1 cellular context compared by ENCODE assay signal in the genomic region with DNA sequence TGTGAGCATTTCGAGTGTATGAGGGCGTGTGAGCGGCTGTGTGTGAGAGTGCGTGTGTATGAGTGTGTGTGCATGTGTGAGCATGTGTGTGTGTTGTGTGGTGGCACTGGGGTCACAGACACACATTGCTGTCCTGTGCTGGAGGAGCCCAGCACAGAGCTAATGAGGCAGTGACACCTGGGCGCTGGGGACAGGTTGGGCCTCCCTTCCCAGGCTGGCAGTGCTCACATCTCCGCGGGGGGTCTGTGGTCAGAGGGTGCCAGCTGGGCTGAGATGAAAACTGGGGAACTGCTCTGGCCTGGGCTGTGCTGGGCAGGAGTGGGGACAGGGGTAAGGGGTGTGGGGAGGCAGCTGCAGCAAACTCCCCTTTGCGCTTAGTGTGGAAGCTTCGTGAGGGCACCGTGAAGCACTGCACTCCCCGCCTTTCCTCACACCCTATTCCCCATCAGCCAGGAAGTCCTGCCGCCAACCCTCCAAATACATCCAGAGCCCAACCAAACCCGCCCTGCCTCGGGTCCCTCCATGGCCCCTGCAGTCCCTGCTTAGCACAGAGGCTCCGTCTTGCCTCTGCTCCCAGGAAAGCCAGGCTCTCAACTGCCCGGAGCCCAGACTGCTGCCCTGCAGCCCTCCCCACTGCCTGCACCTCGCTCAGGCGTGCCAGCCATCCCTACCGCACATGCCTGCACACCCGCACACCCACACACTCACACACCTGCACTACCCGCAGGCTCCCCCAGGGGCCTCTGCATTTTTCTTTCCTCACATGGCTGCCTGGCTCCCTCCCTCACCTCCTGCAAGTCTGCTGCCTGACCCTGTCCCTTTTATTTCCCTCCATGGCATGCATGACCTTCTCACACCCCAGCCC.
TF ChIP-seq lines count a peak whose summit lies in the region.

No MANE protein-coding gene starts in this region.

TF ChIP-seq in H1, 55 proteins besides CTCF, POLR2A, EP300 and RAD21:
- TF ChIP-seq, protein P1, sequence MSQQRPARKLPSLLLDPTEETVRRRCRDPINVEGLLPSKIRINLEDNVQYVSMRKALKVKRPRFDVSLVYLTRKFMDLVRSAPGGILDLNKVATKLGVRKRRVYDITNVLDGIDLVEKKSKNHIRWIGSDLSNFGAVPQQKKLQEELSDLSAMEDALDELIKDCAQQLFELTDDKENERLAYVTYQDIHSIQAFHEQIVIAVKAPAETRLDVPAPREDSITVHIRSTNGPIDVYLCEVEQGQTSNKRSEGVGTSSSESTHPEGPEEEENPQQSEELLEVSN (IDR thresholded peaks at IDR 0.05), result peak; percentile 58; the same call in 1 of the 2 replicates
- TF ChIP-seq YY1 (IDR thresholded peaks at IDR 0.05; ENCODE audit: low read depth, low read length) (peak; percentile 45; the same call in 1 of the 2 replicates), EGR1 (IDR thresholded peaks at IDR 0.05; ENCODE audit: borderline replicate concordance, low read depth, low read length) (0 out of 2 replicates have a peak, but pooled peaks have one; percentile 27), GABPA (IDR thresholded peaks at IDR 0.05; ENCODE audit: borderline replicate concordance, insufficient read depth, low read length) (peak; percentile 28; the same call in 1 of the 2 replicates), NRF1 (IDR thresholded peaks at IDR 0.05; ENCODE audit: low read depth, low read length) (no peak), JUN (IDR thresholded peaks at IDR 0.05; ENCODE audit: low read depth, low read length) (no peak)
- TF ChIP-seq, protein P2, sequence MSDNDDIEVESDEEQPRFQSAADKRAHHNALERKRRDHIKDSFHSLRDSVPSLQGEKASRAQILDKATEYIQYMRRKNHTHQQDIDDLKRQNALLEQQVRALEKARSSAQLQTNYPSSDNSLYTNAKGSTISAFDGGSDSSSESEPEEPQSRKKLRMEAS (IDR thresholded peaks at IDR 0.05), result peak; percentile 59
